Comparison of ENCODE assay signal across 24 cellular contexts in the genomic region with DNA sequence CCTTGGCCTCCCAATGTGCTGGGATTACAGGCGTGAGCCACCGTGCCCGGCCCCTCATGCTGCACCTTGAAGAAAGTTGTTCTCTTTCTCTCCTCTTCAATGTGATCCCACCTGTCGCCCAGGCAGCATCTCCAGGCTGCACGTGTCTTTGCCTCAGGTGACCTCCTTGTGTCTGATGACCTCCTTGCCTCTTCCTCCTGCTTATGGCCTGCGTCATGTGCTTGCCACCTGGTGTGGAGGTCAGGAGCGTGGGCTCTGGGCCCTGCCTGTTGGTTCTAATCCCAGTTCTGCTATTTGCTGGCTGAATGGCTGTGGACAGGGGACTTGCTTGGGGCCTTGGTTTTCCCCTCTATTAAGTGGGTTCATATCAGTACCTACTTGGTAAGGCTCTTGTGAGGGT. TPM values are rescaled to one million over a fixed set of nuclear protein-coding genes. Genes with fewer than 3 reads are reported as not detected.
DNase-seq lines count a peak whose midpoint lies in the region; ATAC-seq and TF ChIP-seq lines count a peak whose summit lies in the region.
"Had no signal": no experiment of that assay in that cellular context is flagged by ENCODE, and none has a peak within 500 bp of the region (broad histone marks: within the 10 kb centered on the region; RNA-seq: fewer than 3 reads in every experiment).

No MANE protein-coding gene starts in this region.

- H3K9me3 ChIP-seq in Caco-2 (no peaks in the 10 kb centered on the region), HEK293 (ENCODE audit: control insufficient read depth, insufficient read depth, low read depth, low read length) (no peaks in the 10 kb centered on the region), SJCRH30 (replicated peaks) (no peaks in the 10 kb centered on the region)
- H3K9me3 ChIP-seq: mucosa of descending colon, SJSA1 had no signal

- H3K36me3 ChIP-seq in Caco-2 (ENCODE audit: control insufficient read depth, insufficient read depth, low read length) (peaks cover 1% of the 10 kb centered on the region; the same call in 1 of the 2 replicates), HEK293 (ENCODE audit: control insufficient read depth in 2 of 2, insufficient read depth in 1 of 2, low read length in 2 of 2) (peaks cover 14 to 18% of the 10 kb centered on the region in 2 experiments; a peak in 2 of 3 replicates), SJCRH30 (no peaks in the 10 kb centered on the region)

- BruUV-seq in Caco-2 (replicated peaks; lab: Mats Ljungman, UMichigan), result no TSS peak

- no peak overlapping the region for H3K4me3 Mint-ChIP-seq in Caco-2 (ENCODE audit: unreplicated experiment)
- H3K4me3 Mint-ChIP-seq in stimulated activated memory B cell treated with anti-CD40 and anti-IgM and Interleukin-4, amounts not matched to agents 10 μg/mL and 1 μg/mL and 100 μg/mL, for 72 hours, result peak overlapping the region; percentile 14
- H3K4me3 Mint-ChIP-seq: activated CD4-positive, alpha-beta memory T cell treated with anti-CD3 and anti-CD28 coated beads for 36 hours had no signal

- peaks cover 35% of the 10 kb centered on the region for H3K36me3 Mint-ChIP-seq in Caco-2 (ENCODE audit: insufficient read depth, unreplicated experiment)
- peaks cover 16% of the 10 kb centered on the region for H3K36me3 Mint-ChIP-seq in stimulated activated memory B cell treated with anti-CD40 and anti-IgM and Interleukin-4, amounts not matched to agents 10 μg/mL and 1 μg/mL and 100 μg/mL, for 72 hours

- no peaks in the 10 kb centered on the region for H3K9me3 Mint-ChIP-seq in Caco-2 (ENCODE audit: unreplicated experiment)
- no peaks in the 10 kb centered on the region for H3K9me3 Mint-ChIP-seq in stimulated activated memory B cell treated with anti-CD40 and anti-IgM and Interleukin-4, amounts not matched to agents 10 μg/mL and 1 μg/mL and 100 μg/mL, for 72 hours
- H3K9me3 Mint-ChIP-seq: activated CD4-positive, alpha-beta memory T cell treated with anti-CD3 and anti-CD28 coated beads for 36 hours; nephron had no signal

- peak overlapping the region; percentile 71 for H3K27ac Mint-ChIP-seq in Caco-2 (ENCODE audit: unreplicated experiment)
- peak overlapping the region; percentile 23 for H3K27ac Mint-ChIP-seq in stimulated activated memory B cell treated with anti-CD40 and anti-IgM and Interleukin-4, amounts not matched to agents 10 μg/mL and 1 μg/mL and 100 μg/mL, for 72 hours
- H3K27ac Mint-ChIP-seq: activated CD4-positive, alpha-beta memory T cell treated with anti-CD3 and anti-CD28 coated beads for 36 hours had no signal

- POLR2A ChIA-PET in Caco-2 (lab: Charles Lee) (no interaction called here), HEK293 (lab: Yijun Ruan, JAX) (no interaction called here)

- DNase-seq in Caco-2 (no peak), SJCRH30 (no peak)
- DNase-seq: activated CD4-positive, alpha-beta memory T cell treated with anti-CD3 and anti-CD28 coated beads for 36 hours; activated CD4-positive, CD25-positive, alpha-beta regulatory T cell treated with anti-CD3 and anti-CD28 coated beads, Interleukin-2, amount 50 U/mL, for 72 hours; activated CD8-positive, alpha-beta memory T cell treated with anti-CD3 and anti-CD28 coated beads, Interleukin-2, amount 50 U/mL, for 4 hours; DMS 273 treated with DMSO at 0.1 percent for 48 hours; KBM-7; mucosa of descending colon; NCI-H1105 treated with DMSO at 0.1 percent for 48 hours; NCI-H2029; NCI-H345; NCI-H748 treated with DMSO at 0.1 percent for 48 hours; stimulated activated CD4-positive, alpha-beta T cell treated with anti-CD3 and anti-CD28 coated beads, Interleukin-2, amount 100 ng/mL, for 48 hours; T-helper 1 cell had no signal

- peak; percentile 84 for ATAC-seq in stimulated activated memory B cell treated with anti-CD40 and anti-IgM and Interleukin-4, amounts not matched to agents 10 μg/mL and 1 μg/mL and 100 μg/mL, for 72 hours
- ATAC-seq in HG03571 (IDR thresholded peaks at IDR 0.05; ENCODE audit: unreplicated experiment) (no peak), HG03354 (IDR thresholded peaks at IDR 0.05; ENCODE audit: poor library complexity, severe bottlenecking, unreplicated experiment) (no peak)
- ATAC-seq: mucosa of descending colon had no signal

- CTCF ChIA-PET in Caco-2 (lab: Charles Lee) (no interaction called here), HEK293 (lab: Yijun Ruan, JAX) (no interaction called here)

- no peaks in the 10 kb centered on the region for H3K27me3 ChIP-seq in Caco-2 (replicated peaks; ENCODE audit: control insufficient read depth, insufficient read depth, low read length)
- H3K27me3 ChIP-seq in layer of hippocampus (ENCODE audit: control insufficient read depth, insufficient read depth, low read length), result no peaks in the 10 kb centered on the region
- H3K27me3 ChIP-seq in SJCRH30, result no peaks in the 10 kb centered on the region
- H3K27me3 ChIP-seq: SJSA1 had no signal

- H3K4me1 Mint-ChIP-seq in Caco-2 (ENCODE audit: low read depth, unreplicated experiment), result peaks cover 44% of the 10 kb centered on the region
- H3K4me1 Mint-ChIP-seq in stimulated activated memory B cell treated with anti-CD40 and anti-IgM and Interleukin-4, amounts not matched to agents 10 μg/mL and 1 μg/mL and 100 μg/mL, for 72 hours, result peaks cover 63% of the 10 kb centered on the region

- H3K4me1 ChIP-seq in Caco-2 (peaks cover 55% of the 10 kb centered on the region), HEK293 (ENCODE audit: control insufficient read depth, insufficient read depth, low read length) (peaks cover 10% of the 10 kb centered on the region), SJCRH30 (no peaks in the 10 kb centered on the region; the same call in 1 of the 2 replicates)

- H3K27me3 Mint-ChIP-seq in Caco-2 (ENCODE audit: insufficient read depth, unreplicated experiment), result no peaks in the 10 kb centered on the region
- H3K27me3 Mint-ChIP-seq in stimulated activated memory B cell treated with anti-CD40 and anti-IgM and Interleukin-4, amounts not matched to agents 10 μg/mL and 1 μg/mL and 100 μg/mL, for 72 hours, result no peaks in the 10 kb centered on the region
- H3K27me3 Mint-ChIP-seq: activated CD4-positive, alpha-beta memory T cell treated with anti-CD3 and anti-CD28 coated beads for 36 hours had no signal

- H3K27ac ChIP-seq in HEK293 (ENCODE audit: extremely low read depth, low read depth, low read length) (no peak overlapping the region), layer of hippocampus (ENCODE audit: low read depth, low read length) (peak overlapping the region; percentile 89), SJCRH30 (no peak overlapping the region)
- H3K27ac ChIP-seq: parathyroid adenoma had no signal

- no peak overlapping the region for H3K4me3 ChIP-seq in Caco-2 (ENCODE audit: low read depth, low read length)
- H3K4me3 ChIP-seq in HEK293 (ENCODE audit: low read depth, low read length), result no peak overlapping the region
- H3K4me3 ChIP-seq in SJCRH30, result no peak overlapping the region
- H3K4me3 ChIP-seq: mucosa of descending colon, SJSA1 had no signal

- intact Hi-C loops in Caco-2 (cut with micrococcal nuclease; ENCODE audit: unreplicated experiment), result no loop called here

- TF ChIP-seq CTCF in Caco-2 (IDR thresholded peaks at IDR 0.05; ENCODE audit: insufficient read depth in 1 of 2, low read depth in 1 of 2, low read length in 1 of 2, severe bottlenecking in 1 of 2, unreplicated experiment in 1 of 2) (no peak), HEK293 (tag by site-specific recombination; IDR thresholded peaks at IDR 0.05) (no peak)

TF ChIP-seq in HEK293, 187 proteins besides CTCF, POLR2A, EP300 and RAD21:
- TF ChIP-seq GLI2 (tag by site-specific recombination; IDR thresholded peaks at IDR 0.05; ENCODE audit: borderline replicate concordance, low read depth) (no peak), SCRT1 (tag by site-specific recombination; IDR thresholded peaks at IDR 0.05; ENCODE audit: borderline replicate concordance) (peak; percentile 84), TRIM28 (IDR thresholded peaks at IDR 0.05; ENCODE audit: borderline replicate concordance, low read length) (no peak), ZNF747 (tag by site-specific recombination; IDR thresholded peaks at IDR 0.05) (no peak), SCRT2 (tag by site-specific recombination; IDR thresholded peaks at IDR 0.05) (peak; percentile 81)

RNA-seq across cellular contexts. Expression of gene BICRA, which starts 6.3 kb away (rescaled TPM):
- total RNA-seq in Caco-2 (2022), result 34.3 and 38.8 TPM in 2 replicates
- total RNA-seq in SJCRH30 (2014; rRNA removed; shearing (Covaris generic)), result 0.95 and 3.9 TPM in 2 replicates

RNA-seq across cellular contexts. Expression of gene ZNF541, which starts 42.3 kb away (rescaled TPM):
- total RNA-seq in Caco-2 (2022), result not detected in 2 replicates
- total RNA-seq in SJCRH30 (2014; rRNA removed; shearing (Covaris generic)), result not detected in 2 replicates
- total RNA-seq: glomerular endothelial cell, MCF 10A, SJSA1 had no signal
